25 cellular contexts compared by ENCODE assay signal in the genomic region with DNA sequence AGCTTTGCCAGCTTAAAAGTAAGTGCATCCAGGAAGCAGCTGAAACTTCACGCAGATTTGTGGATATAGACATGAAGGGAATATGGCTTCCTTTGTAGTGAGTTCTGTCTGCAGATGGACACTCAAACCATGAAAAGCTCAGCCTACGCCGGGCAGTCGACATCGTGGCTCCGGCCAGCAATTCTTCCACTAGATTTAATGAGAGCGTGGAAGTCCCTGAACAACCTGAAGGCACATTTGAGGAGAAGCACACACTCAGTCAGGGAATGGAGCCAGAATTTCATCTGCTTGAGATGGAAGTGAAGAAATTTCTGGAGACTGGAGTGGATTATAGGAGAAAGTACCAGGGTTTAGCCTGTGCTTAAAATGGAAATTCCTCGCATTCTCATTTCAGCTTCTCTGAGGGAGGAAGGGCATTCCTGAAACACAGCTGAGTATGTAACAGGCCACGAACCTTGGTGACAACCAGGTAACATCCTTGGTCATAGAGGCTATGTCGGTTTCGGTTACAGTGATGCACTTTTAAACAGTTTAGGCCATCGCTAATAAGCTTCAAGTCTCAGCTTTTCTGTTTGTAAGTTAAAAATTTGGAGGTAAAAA.
"Had no signal": no experiment of that assay in that cellular context is flagged by ENCODE, and none has a peak within 500 bp of the region (broad histone marks: within the 10 kb centered on the region; RNA-seq: fewer than 3 reads in every experiment).

No MANE protein-coding gene starts in this region.

- H3K36me3 ChIP-seq: heart right ventricle, lower lobe of right lung, neutrophil, right lobe of liver, upper lobe of right lung had no signal

- H3K4me3 ChIP-seq: body of pancreas, esophagus muscularis mucosa, heart right ventricle, lower lobe of right lung, right lobe of liver, skin epidermis, upper lobe of right lung had no signal

- ATAC-seq: activated CD8-positive, alpha-beta T cell treated with anti-CD3 and anti-CD28 coated beads for 36 hours; activated naive CD8-positive, alpha-beta T cell treated with anti-CD3 and anti-CD28 coated beads, Interleukin-2, amount 50 U/mL, for 24 hours; activated T-cell treated with anti-CD3 and anti-CD28 coated beads, Interleukin-2, amount 50 U/mL, for 4 hours; body of pancreas; foreskin keratinocyte; heart right ventricle; left lobe of liver; lower lobe of right lung; right lobe of liver; stimulated activated naive CD8-positive, alpha-beta T cell treated with anti-CD3 and anti-CD28 coated beads, Interleukin-15, Interleukin-2, amounts not matched to agents 100 U/mL and 50 U/mL, for 24 hours; T-helper 17 cell; upper lobe of right lung had no signal

- H3K9me3 ChIP-seq: body of pancreas, esophagus muscularis mucosa, heart right ventricle, lower lobe of right lung, neutrophil, right lobe of liver, SK-N-SH, upper lobe of right lung had no signal

- DNase-seq: activated CD4-positive, alpha-beta T cell treated with anti-CD3 and anti-CD28 coated beads for 1 hour; activated CD4-positive, alpha-beta T cell treated with anti-CD3 and anti-CD28 coated beads, Interleukin-2, amount 50 U/mL, for 1 hour; activated CD8-positive, alpha-beta T cell treated with anti-CD3 and anti-CD28 coated beads for 36 hours; activated naive CD8-positive, alpha-beta T cell treated with anti-CD3 and anti-CD28 coated beads, Interleukin-2, amount 50 U/mL, for 24 hours; activated T-cell treated with anti-CD3 and anti-CD28 coated beads, Interleukin-2, amount 50 U/mL, for 4 hours; aorta; body of pancreas; cortex of kidney; endodermal cell; foreskin keratinocyte; heart right ventricle; kidney glomerular epithelial cell; lower lobe of right lung; mesendoderm; right lobe of liver; SK-N-SH; stimulated activated CD4-positive, alpha-beta T cell treated with anti-CD3 and anti-CD28 coated beads, Interleukin-12 subunit alpha, Interleukin-12 subunit beta, amount 100 ng/mL, for 4 hours; stimulated activated CD4-positive, alpha-beta T cell treated with anti-CD3 and anti-CD28 coated beads, Interleukin-4, amount 100 ng/mL, for 1 hour; stimulated activated naive CD8-positive, alpha-beta T cell treated with anti-CD3 and anti-CD28 coated beads, Interleukin-15, Interleukin-2, amounts not matched to agents 100 U/mL and 50 U/mL, for 24 hours; T-helper 17 cell; upper lobe of right lung had no signal

- H3K27me3 ChIP-seq: body of pancreas, esophagus muscularis mucosa, foreskin keratinocyte, heart right ventricle, neutrophil, right lobe of liver, upper lobe of right lung had no signal

- H3K9ac ChIP-seq: SK-N-SH had no signal

- H3K27ac ChIP-seq: body of pancreas, esophagus muscularis mucosa, foreskin keratinocyte, heart right ventricle, lower lobe of right lung, neutrophil, right lobe of liver, skin epidermis, upper lobe of right lung had no signal

- H3K4me1 ChIP-seq: body of pancreas, foreskin keratinocyte, lower lobe of right lung, right lobe of liver, upper lobe of right lung had no signal

- H3K4me2 ChIP-seq: SK-N-SH had no signal
